ENCODE assay signal across 26 cellular contexts in the genomic region with DNA sequence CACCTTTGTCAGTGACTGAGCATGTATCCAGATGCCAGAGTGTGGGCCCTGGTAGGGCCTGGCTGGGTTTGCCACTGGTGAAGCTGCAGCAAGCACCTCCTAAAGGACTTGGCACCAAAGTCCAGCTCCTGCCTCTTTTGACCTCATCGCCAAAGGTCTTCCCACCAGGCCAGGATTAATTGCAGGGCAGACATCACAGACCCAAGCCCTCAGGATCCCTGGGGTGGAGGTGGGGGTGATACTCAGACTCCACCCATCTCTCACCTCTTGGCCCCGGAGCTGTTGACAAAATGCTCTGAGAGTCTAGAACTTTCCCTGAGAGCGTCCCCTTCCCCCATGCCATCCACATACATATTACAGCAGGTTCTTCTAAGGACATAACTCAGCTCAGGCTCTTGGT. TPM values are rescaled to one million over a fixed set of nuclear protein-coding genes. Genes with fewer than 3 reads are reported as not detected.
"Had no signal": no experiment of that assay in that cellular context is flagged by ENCODE, and none has a peak within 500 bp of the region (broad histone marks: within the 10 kb centered on the region; RNA-seq: fewer than 3 reads in every experiment).

No MANE protein-coding gene starts in this region.

- H3K27ac ChIP-seq: KMS-11, SJCRH30 had no signal

- H3K36me3 ChIP-seq: SJCRH30 had no signal

- H3K4me2 ChIP-seq: KMS-11 had no signal

- H3K4me1 ChIP-seq: SJCRH30 had no signal

- H3K9ac ChIP-seq: KMS-11 had no signal

- DNase-seq: IMR-90, Kasumi-1, MM.1S, NCI-H1092 treated with DMSO at 0.1 percent for 48 hours, NCI-H1436, NCI-H187, NCI-H2029, NCI-H2081 treated with DMSO at 0.1 percent for 48 hours, NCI-H2171, NCI-H226, NCI-H446, NCI-H510A, NCI-H524 treated with DMSO at 0.1 percent for 48 hours, NCI-H69, NCI-H774, PC-3, SHP77 treated with DMSO at 0.1 percent for 48 hours, SJCRH30 had no signal

- H3K4me3 ChIP-seq: SJCRH30 had no signal

- ATAC-seq: HepG2, Panc1, PC-3, Right ventricle myocardium inferior, SK-N-SH treated with all-trans-retinoic acid at 6 μM for 48 hours had no signal

- H3K9me3 ChIP-seq: SJCRH30 had no signal

RNA-seq across cellular contexts. Expression of gene WNT9B, which starts 37.5 kb away (rescaled TPM):
- total RNA-seq: HepG2, HT1080, IMR-90, M059J, OCI-LY7, PC-3, Right ventricle myocardium inferior, SJCRH30 had no signal
- polyA plus RNA-seq: HepG2, IMR-90 had no signal
